Comparison of ENCODE assay signal across 16 cellular contexts in genomic region chr13:93225610-93226009, GRCh38. TPM values are rescaled to one million over a fixed set of nuclear protein-coding genes. Genes with fewer than 3 reads are reported as not detected.
DNase-seq lines count a peak whose midpoint lies in the region; ATAC-seq and TF ChIP-seq lines count a peak whose summit lies in the region.
"Had no signal": no experiment of that assay in that cellular context is flagged by ENCODE, and none has a peak within 500 bp of the region (broad histone marks: within the 10 kb centered on the region; RNA-seq: fewer than 3 reads in every experiment).

No MANE protein-coding gene starts in this region.

- H2AK5ac ChIP-seq in IMR-90 (ENCODE audit: low read depth, low read length) = no peak overlapping the region

- POLR2A ChIA-PET in IMR-90 (lab: Charles Lee; ENCODE audit: unreplicated experiment) = no interaction called here

- H3K27me3 ChIP-seq in IMR-90 (ENCODE audit: control insufficient read depth, insufficient read depth, low read length) = no peaks in the 10 kb centered on the region
- no peaks in the 10 kb centered on the region for H3K27me3 ChIP-seq in smooth muscle cell (ENCODE audit: low read depth)

- TF ChIP-seq POLR2A in IMR-90 (IDR thresholded peaks at IDR 0.05; ENCODE audit: low read depth, low read length) = no peak

- H3K27ac Mint-ChIP-seq in chondrocyte (ENCODE audit: unreplicated experiment) = no peak overlapping the region
- H3K27ac Mint-ChIP-seq in stimulated activated naive CD8-positive, alpha-beta T cell treated with anti-CD3 and anti-CD28 coated beads, Interleukin-15, amount 100 ng/mL, for 72 hours = no peak overlapping the region
- no peak overlapping the region for H3K27ac Mint-ChIP-seq in activated naive CD8-positive, alpha-beta T cell treated with anti-CD3 and anti-CD28 coated beads, Interleukin-2, amount 50 U/mL, for 24 hours
- H3K27ac Mint-ChIP-seq: activated naive CD8-positive, alpha-beta T cell; T-helper 1 cell treated with Interleukin-12 subunit alpha and Interleukin-12 subunit beta and Interleukin-4 antibody, amounts not matched to agents 30 μg/mL and 1 μg/mL, for 36 hours had no signal

- in situ Hi-C loops in IMR-90 (cut with MboI; ENCODE audit: low sequenced_read_pairs) = loop anchor here (10.0 to 25.0 kb wide), 3 partner anchors 511 to 1387 kb away; partner anchors contain the start of gene GPR180

- peaks cover 4% of the 10 kb centered on the region for H3K9me3 Mint-ChIP-seq in chondrocyte (ENCODE audit: low read depth)
- H3K9me3 Mint-ChIP-seq in stimulated activated naive CD8-positive, alpha-beta T cell treated with anti-CD3 and anti-CD28 coated beads, Interleukin-15, amount 100 ng/mL, for 72 hours = no peaks in the 10 kb centered on the region
- peaks cover 5% of the 10 kb centered on the region for H3K9me3 Mint-ChIP-seq in activated naive CD8-positive, alpha-beta T cell treated with anti-CD3 and anti-CD28 coated beads, Interleukin-2, amount 50 U/mL, for 24 hours
- H3K9me3 Mint-ChIP-seq: T-helper 1 cell treated with Interleukin-12 subunit alpha and Interleukin-12 subunit beta and Interleukin-4 antibody, amounts not matched to agents 30 μg/mL and 1 μg/mL, for 36 hours had no signal

- H3K36me3 ChIP-seq in IMR-90 (ENCODE audit: control insufficient read depth, insufficient read depth, low read length) (no peaks in the 10 kb centered on the region), smooth muscle cell (ENCODE audit: low read depth) (no peaks in the 10 kb centered on the region)
- H3K36me3 ChIP-seq: esophagus muscularis mucosa, lower lobe of right lung, pancreas had no signal

- no CpG with 5 or more reads among the region's 2 CpGs for WGBS in IMR-90 (ENCODE audit: extremely low coverage in 2 of 2, insufficient read length in 1 of 2), 2 experiments
- WGBS in smooth muscle cell (ENCODE audit: low lambda C conversion rate) = 46% methylated on average over 2 of the region's 2 CpGs

- H3K4me3 ChIP-seq in IMR-90 (ENCODE audit: insufficient read depth, low read depth, low read length) (no peak overlapping the region), smooth muscle cell (peak overlapping the region; percentile 75)

- H3K4me1 ChIP-seq in IMR-90 (ENCODE audit: control insufficient read depth, insufficient read depth, low read length) (0 out of 2 replicates have a peak, but pooled peaks cover 2% of the 10 kb centered on the region), smooth muscle cell (ENCODE audit: low read depth) (peaks cover 32% of the 10 kb centered on the region)
- H3K4me1 ChIP-seq: lower lobe of right lung, pancreas had no signal

- CTCF ChIA-PET in IMR-90 (lab: Yijun Ruan, JAX) = interaction anchor here (0.7 to 1.2 kb wide), 2 partner anchors 244 to 509 kb away, joined by 3 read pairs; no protein-coding TSS in a partner anchor

- H2AK9ac ChIP-seq in IMR-90 (replicated peaks; ENCODE audit: low read depth, low read length, poor library complexity) = no peak overlapping the region

- peak overlapping the region; percentile 88; the same call in 1 of the 2 replicates for H2BK120ac ChIP-seq in IMR-90 (ENCODE audit: low read depth, low read length)

- BruUV-seq in IMR-90 (replicated peaks; lab: Mats Ljungman, UMichigan) = no TSS peak

- no peak for TF ChIP-seq RAD21 in IMR-90 (IDR thresholded peaks at IDR 0.05; ENCODE audit: low read length)

- no peak overlapping the region for H3K4ac ChIP-seq in IMR-90 (ENCODE audit: low read depth, low read length)

- dilution Hi-C loops in IMR-90 (cut with HindIII; ENCODE audit: low sequenced_read_pairs, unreplicated experiment) = no loop called here

- peak overlapping the region; percentile 95; the same call in 1 of the 3 replicates for H2BK15ac ChIP-seq in IMR-90 (ENCODE audit: low read depth, low read length)

- H3K36me3 Mint-ChIP-seq in chondrocyte (ENCODE audit: low read depth) = no peaks in the 10 kb centered on the region
- no peaks in the 10 kb centered on the region for H3K36me3 Mint-ChIP-seq in activated naive CD8-positive, alpha-beta T cell treated with anti-CD3 and anti-CD28 coated beads, Interleukin-2, amount 50 U/mL, for 24 hours (ENCODE audit: low read depth)
- H3K36me3 Mint-ChIP-seq: activated naive CD8-positive, alpha-beta T cell had no signal

- no peaks in the 10 kb centered on the region for H3K27me3 Mint-ChIP-seq in chondrocyte (ENCODE audit: low read depth)
- peaks cover 65% of the 10 kb centered on the region for H3K27me3 Mint-ChIP-seq in stimulated activated naive CD8-positive, alpha-beta T cell treated with anti-CD3 and anti-CD28 coated beads, Interleukin-15, amount 100 ng/mL, for 72 hours
- peaks cover 44% of the 10 kb centered on the region for H3K27me3 Mint-ChIP-seq in activated naive CD8-positive, alpha-beta T cell treated with anti-CD3 and anti-CD28 coated beads, Interleukin-2, amount 50 U/mL, for 24 hours

- H3K14ac ChIP-seq in IMR-90 (replicated peaks; ENCODE audit: low read depth, low read length) = no peak overlapping the region

- no peaks in the 10 kb centered on the region; the same call in 1 of the 2 replicates for H3K9me1 ChIP-seq in IMR-90 (ENCODE audit: insufficient read depth, low read length)

- H3K4me1 Mint-ChIP-seq in chondrocyte (ENCODE audit: low read depth) = peaks cover 40% of the 10 kb centered on the region
- H3K4me1 Mint-ChIP-seq in stimulated activated naive CD8-positive, alpha-beta T cell treated with anti-CD3 and anti-CD28 coated beads, Interleukin-15, amount 100 ng/mL, for 72 hours = peaks cover 10% of the 10 kb centered on the region
- H3K4me1 Mint-ChIP-seq in activated naive CD8-positive, alpha-beta T cell treated with anti-CD3 and anti-CD28 coated beads, Interleukin-2, amount 50 U/mL, for 24 hours = peaks cover 2% of the 10 kb centered on the region

- peak overlapping the region; percentile 66; the same call in 1 of the 2 replicates for H4K5ac ChIP-seq in IMR-90 (ENCODE audit: low read depth, low read length)

- no peak for ATAC-seq in IMR-90 (ENCODE audit: low read depth)
- ATAC-seq in stimulated activated naive CD8-positive, alpha-beta T cell treated with anti-CD3 and anti-CD28 coated beads, Interleukin-15, amount 100 ng/mL, for 72 hours = no peak
- ATAC-seq in activated naive CD8-positive, alpha-beta T cell treated with anti-CD3 and anti-CD28 coated beads, Interleukin-2, amount 50 U/mL, for 24 hours = no peak
- ATAC-seq: lower lobe of right lung, pancreas had no signal

- H4K20me1 ChIP-seq in IMR-90 (ENCODE audit: insufficient read depth, low read length) (no peaks in the 10 kb centered on the region), smooth muscle cell (ENCODE audit: low read depth) (no peaks in the 10 kb centered on the region)

- peak overlapping the region; percentile 44 for H3K4me2 ChIP-seq in IMR-90 (ENCODE audit: low read depth, low read length)
- peak overlapping the region; percentile 87 for H3K4me2 ChIP-seq in smooth muscle cell

- DNase-seq in IMR-90 (no peak), chondrocyte (ENCODE audit: low spot score) (no peak), kidney tubule cell (ENCODE audit: low spot score) (peak; percentile 66), smooth muscle cell (lab: John Stamatoyannopoulos, UW; ENCODE audit: unreplicated experiment) (no peak), A172 (ENCODE audit: low spot score) (no peak)
- no peak for DNase-seq in stimulated activated naive CD8-positive, alpha-beta T cell treated with anti-CD3 and anti-CD28 coated beads, Interleukin-15, amount 100 ng/mL, for 72 hours
- no peak for DNase-seq in activated naive CD8-positive, alpha-beta T cell treated with anti-CD3 and anti-CD28 coated beads, Interleukin-2, amount 50 U/mL, for 24 hours
- DNase-seq: activated CD4-positive, alpha-beta T cell treated with anti-CD3 and anti-CD28 coated beads for 48 hours; lower lobe of right lung; NCI-H1694; NCI-H526; pancreas had no signal

- H3K4me3 Mint-ChIP-seq in chondrocyte (ENCODE audit: unreplicated experiment) = peak overlapping the region; percentile 89
- no peak overlapping the region for H3K4me3 Mint-ChIP-seq in stimulated activated naive CD8-positive, alpha-beta T cell treated with anti-CD3 and anti-CD28 coated beads, Interleukin-15, amount 100 ng/mL, for 72 hours
- H3K4me3 Mint-ChIP-seq in activated naive CD8-positive, alpha-beta T cell treated with anti-CD3 and anti-CD28 coated beads, Interleukin-2, amount 50 U/mL, for 24 hours = no peak overlapping the region
- H3K4me3 Mint-ChIP-seq: activated naive CD8-positive, alpha-beta T cell; T-helper 1 cell treated with Interleukin-12 subunit alpha and Interleukin-12 subunit beta and Interleukin-4 antibody, amounts not matched to agents 30 μg/mL and 1 μg/mL, for 36 hours had no signal

- H2AFZ ChIP-seq in IMR-90 (replicated peaks; ENCODE audit: low read length, poor library complexity) = no peak overlapping the region
- peak overlapping the region; percentile 93 for H2AFZ ChIP-seq in smooth muscle cell (ENCODE audit: low read depth)

- no peak overlapping the region for H3K18ac ChIP-seq in IMR-90 (ENCODE audit: low read depth, low read length)

- peak overlapping the region; percentile 3 to 58; a peak in 1 of 4 replicates for H4K8ac ChIP-seq in IMR-90 (ENCODE audit: low read depth in 2 of 2, low read length in 2 of 2)

- H4K91ac ChIP-seq in IMR-90 (ENCODE audit: insufficient read depth, low read depth, low read length) = no peak overlapping the region

- 0 out of 2 replicates have a peak overlapping the region, but pooled peaks have one; percentile 53 for H2BK20ac ChIP-seq in IMR-90 (ENCODE audit: low read depth, low read length)

- H3K9me3 ChIP-seq in IMR-90 (ENCODE audit: control insufficient read depth, insufficient read depth, low read length) (no peaks in the 10 kb centered on the region), smooth muscle cell (replicated peaks; ENCODE audit: low read depth) (no peaks in the 10 kb centered on the region)
- H3K9me3 ChIP-seq: esophagus muscularis mucosa, lower lobe of right lung, pancreas had no signal

- H3K79me2 ChIP-seq in smooth muscle cell (ENCODE audit: low read depth) = peaks cover 21% of the 10 kb centered on the region

- intact Hi-C loops in IMR-90 (cut with micrococcal nuclease) = loop anchor here (1.0 to 10.0 kb wide), 11 partner anchors 261 to 1039 kb away; no protein-coding TSS in a partner anchor

- TF ChIP-seq CTCF in IMR-90 (conservative IDR thresholded peaks at IDR 0.05; ENCODE audit: low read depth, low read length) (no peak), chondrocyte (IDR thresholded peaks at IDR 0.05) (no peak), smooth muscle cell (IDR thresholded peaks at IDR 0.05; ENCODE audit: borderline replicate concordance, insufficient read depth, poor library complexity, severe bottlenecking) (no peak)

- H3K27ac ChIP-seq in IMR-90 (ENCODE audit: insufficient read depth, low read length) (no peak overlapping the region), smooth muscle cell (ENCODE audit: low read depth) (peak overlapping the region; percentile 63)
- H3K27ac ChIP-seq: lower lobe of right lung, pancreas had no signal

- peak overlapping the region; percentile 83; the same call in 1 of the 2 replicates for H3K23ac ChIP-seq in IMR-90 (ENCODE audit: low read depth, low read length)

- H2BK5ac ChIP-seq in IMR-90 (ENCODE audit: low read depth, low read length, poor library complexity, severe bottlenecking) = no peak overlapping the region

- peaks cover 0 to 3% of the 10 kb centered on the region in 2 experiments; a peak in 1 of 4 replicates for H3K79me1 ChIP-seq in IMR-90 (ENCODE audit: low read depth in 1 of 2, low read length in 2 of 2)

- H3F3A ChIP-seq in smooth muscle cell (ENCODE audit: low read depth) = no peaks in the 10 kb centered on the region

- no peak overlapping the region for H3K56ac ChIP-seq in IMR-90 (ENCODE audit: extremely low read depth, insufficient read depth, low read length)

- H3K9ac ChIP-seq in IMR-90 (ENCODE audit: low read depth, low read length) (no peak overlapping the region), smooth muscle cell (ENCODE audit: low read depth) (peak overlapping the region; percentile 28)

RNA-seq across cellular contexts. Expression of gene GPC6, which starts 1.0 kb away (rescaled TPM):
- 31.4 and 39.4 TPM in 2 replicates for total RNA-seq in IMR-90 (2012; rRNA removed)
- 14.3 and 14.9 TPM in 2 replicates for polyA plus RNA-seq in IMR-90 (2012; rRNA removed)
- polyA plus RNA-seq in IMR-90 (2012; cell fraction: cytosol; rRNA removed) = 4.9 and 11.6 TPM in 2 replicates
- 4.4 and 7.9 TPM in 2 replicates for polyA plus RNA-seq in IMR-90 (2012; cell fraction: nucleus; rRNA removed; ENCODE audit: low replicate concordance)
- total RNA-seq in chondrocyte = 76.1 to 111 TPM (median 76.5 TPM) in 3 replicates
- total RNA-seq in smooth muscle cell = 68.5 and 85.4 TPM in 2 replicates
- polyA plus RNA-seq in smooth muscle cell = 18.2 and 19.7 TPM in 2 replicates
- total RNA-seq in A172 (2014; rRNA removed; shearing (Covaris generic)) = 5.1 and 6.1 TPM in 2 replicates
- polyA plus RNA-seq: CD14-positive monocyte had no signal
